Comparison of ENCODE assay signal across 1 cellular context in genomic region chr22:30801695-30802094, GRCh38.
TF ChIP-seq lines count a peak whose summit lies in the region.

No MANE protein-coding gene starts in this region.

TF ChIP-seq in SK-N-SH, 30 proteins besides CTCF, POLR2A, EP300 and RAD21 (continued from another document):
- TF ChIP-seq EZH2phosphoT487 (IDR thresholded peaks at IDR 0.05; ENCODE audit: borderline replicate concordance, low read depth) (no peak), JUND (IDR thresholded peaks at IDR 0.05) (no peak), FOXM1 (IDR thresholded peaks at IDR 0.05; ENCODE audit: low read depth) (no peak), TEAD4 (IDR thresholded peaks at IDR 0.05; ENCODE audit: borderline replicate concordance, insufficient read depth) (no peak), RFX5 (IDR thresholded peaks at IDR 0.05; ENCODE audit: low read length) (no peak)
- TF ChIP-seq, protein P1, sequence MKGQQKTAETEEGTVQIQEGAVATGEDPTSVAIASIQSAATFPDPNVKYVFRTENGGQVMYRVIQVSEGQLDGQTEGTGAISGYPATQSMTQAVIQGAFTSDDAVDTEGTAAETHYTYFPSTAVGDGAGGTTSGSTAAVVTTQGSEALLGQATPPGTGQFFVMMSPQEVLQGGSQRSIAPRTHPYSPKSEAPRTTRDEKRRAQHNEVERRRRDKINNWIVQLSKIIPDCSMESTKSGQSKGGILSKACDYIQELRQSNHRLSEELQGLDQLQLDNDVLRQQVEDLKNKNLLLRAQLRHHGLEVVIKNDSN (IDR thresholded peaks at IDR 0.05; ENCODE audit: borderline replicate concordance, low read depth) = no peak
- TF ChIP-seq, protein P2, sequence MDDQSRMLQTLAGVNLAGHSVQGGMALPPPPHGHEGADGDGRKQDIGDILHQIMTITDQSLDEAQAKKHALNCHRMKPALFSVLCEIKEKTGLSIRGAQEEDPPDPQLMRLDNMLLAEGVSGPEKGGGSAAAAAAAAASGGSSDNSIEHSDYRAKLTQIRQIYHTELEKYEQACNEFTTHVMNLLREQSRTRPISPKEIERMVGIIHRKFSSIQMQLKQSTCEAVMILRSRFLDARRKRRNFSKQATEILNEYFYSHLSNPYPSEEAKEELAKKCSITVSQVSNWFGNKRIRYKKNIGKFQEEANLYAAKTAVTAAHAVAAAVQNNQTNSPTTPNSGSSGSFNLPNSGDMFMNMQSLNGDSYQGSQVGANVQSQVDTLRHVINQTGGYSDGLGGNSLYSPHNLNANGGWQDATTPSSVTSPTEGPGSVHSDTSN (IDR thresholded peaks at IDR 0.05) = no peak
